ENCODE assay signal across 12 cellular contexts in genomic region chr3:170257145-170257544, GRCh38. TPM values are rescaled to one million over a fixed set of nuclear protein-coding genes. Genes with fewer than 3 reads are reported as not detected.
DNase-seq lines count a peak whose midpoint lies in the region; ATAC-seq and TF ChIP-seq lines count a peak whose summit lies in the region.
"Had no signal": no experiment of that assay in that cellular context is flagged by ENCODE, and none has a peak within 500 bp of the region (broad histone marks: within the 10 kb centered on the region; RNA-seq: fewer than 3 reads in every experiment).

No MANE protein-coding gene starts in this region.

- H2AFZ ChIP-seq in GM23338 = no peak overlapping the region

- intact Hi-C loops in activated CD4-positive, alpha-beta T cell treated with anti-CD3 and anti-CD28 coated beads, Interleukin-2, amount 10 ng/mL, durations not matched to agents 24 days and 14 days (cut with micrococcal nuclease) = loop anchor here (1.0 to 5.0 kb wide), 2 partner anchors 35 to 200 kb away; partner anchors contain the start of gene PRKCI

- H3K4me1 ChIP-seq in GM23338 (ENCODE audit: insufficient read depth) = peaks cover 15% of the 10 kb centered on the region

- H3K4me2 ChIP-seq in GM23338 = no peak overlapping the region

- peaks cover 10% of the 10 kb centered on the region for H4K20me1 ChIP-seq in GM23338 (replicated peaks; ENCODE audit: insufficient read depth)

- H3K27me3 Mint-ChIP-seq in activated CD4-positive, alpha-beta T cell treated with anti-CD3 and anti-CD28 coated beads, Interleukin-2, amount 10 ng/mL, durations not matched to agents 24 days and 14 days = no peaks in the 10 kb centered on the region
- peaks cover 3% of the 10 kb centered on the region for H3K27me3 Mint-ChIP-seq in GM23338 (ENCODE audit: insufficient read depth, low read depth, poor library complexity)

- H3K4me3 Mint-ChIP-seq in activated CD4-positive, alpha-beta T cell treated with anti-CD3 and anti-CD28 coated beads, Interleukin-2, amount 10 ng/mL, durations not matched to agents 24 days and 14 days = peak overlapping the region; percentile 24
- H3K4me3 Mint-ChIP-seq in GM23338 = no peak overlapping the region

- peaks cover 40% of the 10 kb centered on the region for H3K4me1 Mint-ChIP-seq in activated CD4-positive, alpha-beta T cell treated with anti-CD3 and anti-CD28 coated beads, Interleukin-2, amount 10 ng/mL, durations not matched to agents 24 days and 14 days
- peaks cover 25% of the 10 kb centered on the region for H3K4me1 Mint-ChIP-seq in GM23338

- no peak for DNase-seq in activated CD4-positive, alpha-beta T cell treated with anti-CD3 and anti-CD28 coated beads, Interleukin-2, amount 10 ng/mL, durations not matched to agents 24 days and 14 days
- no peak for DNase-seq in activated CD4-positive, alpha-beta T cell treated with anti-CD3 and anti-CD28 coated beads for 1 hour
- DNase-seq in GM23338 (ENCODE audit: low spot score) (no peak), cortex of kidney (lab: John Stamatoyannopoulos, UW) (no peak), DMS153 treated with DMSO at 0.1 percent for 48 hours (lab: John Stamatoyannopoulos, UW; ENCODE audit: unreplicated experiment) (no peak), WERI-Rb-1 (no peak)
- peak; percentile 25 to 27 for DNase-seq in stimulated activated CD8-positive, alpha-beta memory T cell treated with anti-CD3 and anti-CD28 coated beads, Interleukin-15, amount 100 ng/mL, for 48 hours (ENCODE audit: low read depth in 2 of 2)
- DNase-seq: amniotic stem cell, left cardiac atrium, NCI-H345, T-helper 9 cell had no signal

- H3K9me2 ChIP-seq in GM23338 (ENCODE audit: insufficient read depth) = no peaks in the 10 kb centered on the region

- peaks cover 17% of the 10 kb centered on the region for H3K9me3 Mint-ChIP-seq in activated CD4-positive, alpha-beta T cell treated with anti-CD3 and anti-CD28 coated beads, Interleukin-2, amount 10 ng/mL, durations not matched to agents 24 days and 14 days
- peaks cover 2% of the 10 kb centered on the region; the same call in 1 of the 3 replicates for H3K9me3 Mint-ChIP-seq in GM23338

- H3K27ac ChIP-seq in GM23338 (ENCODE audit: low read depth) = peak overlapping the region; percentile 87; the same call in 1 of the 2 replicates
- no peak overlapping the region for H3K27ac ChIP-seq in WERI-Rb-1

- H3K79me2 ChIP-seq in GM23338 (replicated peaks; ENCODE audit: insufficient read depth) = peaks cover 69% of the 10 kb centered on the region

- no peak for TF ChIP-seq CTCF in GM23338 (conservative IDR thresholded peaks at IDR 0.05; ENCODE audit: low read depth in 2 of 2)
- TF ChIP-seq CTCF in WERI-Rb-1 (IDR thresholded peaks at IDR 0.05; ENCODE audit: low read depth, low read length) = no peak

- peak overlapping the region; percentile 83 for H3K27ac Mint-ChIP-seq in activated CD4-positive, alpha-beta T cell treated with anti-CD3 and anti-CD28 coated beads, Interleukin-2, amount 10 ng/mL, durations not matched to agents 24 days and 14 days
- no peak overlapping the region; the same call in 1 of the 2 replicates for H3K27ac Mint-ChIP-seq in GM23338

- H3K36me3 ChIP-seq in GM23338 (ENCODE audit: insufficient read depth) = peaks cover 6% of the 10 kb centered on the region
- peaks cover 14% of the 10 kb centered on the region for H3K36me3 ChIP-seq in WERI-Rb-1

- peaks cover 43% of the 10 kb centered on the region for H3K36me3 Mint-ChIP-seq in activated CD4-positive, alpha-beta T cell treated with anti-CD3 and anti-CD28 coated beads, Interleukin-2, amount 10 ng/mL, durations not matched to agents 24 days and 14 days (ENCODE audit: low read depth)
- peaks cover 41% of the 10 kb centered on the region for H3K36me3 Mint-ChIP-seq in GM23338 (ENCODE audit: low read depth)

- H3K27me3 ChIP-seq in GM23338 (ENCODE audit: insufficient read depth) (no peaks in the 10 kb centered on the region), WERI-Rb-1 (ENCODE audit: insufficient read depth, low read depth, severe bottlenecking) (no peaks in the 10 kb centered on the region)

- H3F3A ChIP-seq in GM23338 (replicated peaks; ENCODE audit: low read depth) = 0 out of 2 replicates have a peak, but pooled peaks cover 5% of the 10 kb centered on the region

- no peaks in the 10 kb centered on the region for H3K9me3 ChIP-seq in WERI-Rb-1 (ENCODE audit: severe bottlenecking)

- H3K4me3 ChIP-seq in GM23338 (no peak overlapping the region), WERI-Rb-1 (ENCODE audit: low read depth, low read length) (no peak overlapping the region)

- ATAC-seq in GM23338 (no peak), HG03432 (IDR thresholded peaks at IDR 0.05; ENCODE audit: unreplicated experiment) (peak; percentile 76)
- ATAC-seq: left cardiac atrium had no signal

TF ChIP-seq in GM23338, 12 proteins besides CTCF, POLR2A, EP300 and RAD21 (continues in another document):
- TF ChIP-seq EZH2phosphoT487 (IDR thresholded peaks at IDR 0.05; ENCODE audit: unreplicated experiment) (no peak), POLR2AphosphoS5 (IDR thresholded peaks at IDR 0.05; ENCODE audit: low read depth) (no peak), STAT1 (IDR thresholded peaks at IDR 0.05; ENCODE audit: unreplicated experiment) (no peak), EZH2 (IDR thresholded peaks at IDR 0.05; ENCODE audit: low read depth, unreplicated experiment) (no peak), ZNF114 (CRISPR knock-in tag; IDR thresholded peaks at IDR 0.05) (no peak), JUNB (IDR thresholded peaks at IDR 0.05; ENCODE audit: unreplicated experiment) (no peak), REST (IDR thresholded peaks at IDR 0.05; ENCODE audit: unreplicated experiment) (no peak), ETS1 (IDR thresholded peaks at IDR 0.05) (no peak), ZNF331 (CRISPR knock-in tag; IDR thresholded peaks at IDR 0.05; ENCODE audit: low read depth) (no peak)

RNA-seq across cellular contexts. Expression of gene PRKCI, which starts 34.9 kb away (rescaled TPM):
- total RNA-seq in activated CD4-positive, alpha-beta T cell treated with anti-CD3 and anti-CD28 coated beads, Interleukin-2, amount 10 ng/mL, durations not matched to agents 24 days and 14 days = 19.7 and 32.3 TPM in 2 replicates
- total RNA-seq in GM23338 (2014; rRNA removed; shearing (Covaris generic)) = 119 and 124 TPM in 2 replicates
- 47.5 and 58.0 TPM in 2 replicates for polyA plus RNA-seq in GM23338 (2016; fragmentation: Nextera tagmentation; extraction: Ambion mirVana)

Comparison
In these comparisons a context has a peak if more than half of its experiments do, and no peak if none do; other contexts are left out.
1. DNase-seq: peak in stimulated activated CD8-positive, alpha-beta memory T cell treated with anti-CD3 and anti-CD28 coated beads, Interleukin-15, amount 100 ng/mL, for 48 hours (2 of 2); none in activated CD4-positive, alpha-beta T cell treated with anti-CD3 and anti-CD28 coated beads, Interleukin-2, amount 10 ng/mL, durations not matched to agents 24 days and 14 days (single experiment), activated CD4-positive, alpha-beta T cell treated with anti-CD3 and anti-CD28 coated beads for 1 hour (single experiment), GM23338 (single experiment), cortex of kidney (single experiment), DMS153 treated with DMSO at 0.1 percent for 48 hours (single experiment) and WERI-Rb-1 (single experiment).